In the genomic region with DNA sequence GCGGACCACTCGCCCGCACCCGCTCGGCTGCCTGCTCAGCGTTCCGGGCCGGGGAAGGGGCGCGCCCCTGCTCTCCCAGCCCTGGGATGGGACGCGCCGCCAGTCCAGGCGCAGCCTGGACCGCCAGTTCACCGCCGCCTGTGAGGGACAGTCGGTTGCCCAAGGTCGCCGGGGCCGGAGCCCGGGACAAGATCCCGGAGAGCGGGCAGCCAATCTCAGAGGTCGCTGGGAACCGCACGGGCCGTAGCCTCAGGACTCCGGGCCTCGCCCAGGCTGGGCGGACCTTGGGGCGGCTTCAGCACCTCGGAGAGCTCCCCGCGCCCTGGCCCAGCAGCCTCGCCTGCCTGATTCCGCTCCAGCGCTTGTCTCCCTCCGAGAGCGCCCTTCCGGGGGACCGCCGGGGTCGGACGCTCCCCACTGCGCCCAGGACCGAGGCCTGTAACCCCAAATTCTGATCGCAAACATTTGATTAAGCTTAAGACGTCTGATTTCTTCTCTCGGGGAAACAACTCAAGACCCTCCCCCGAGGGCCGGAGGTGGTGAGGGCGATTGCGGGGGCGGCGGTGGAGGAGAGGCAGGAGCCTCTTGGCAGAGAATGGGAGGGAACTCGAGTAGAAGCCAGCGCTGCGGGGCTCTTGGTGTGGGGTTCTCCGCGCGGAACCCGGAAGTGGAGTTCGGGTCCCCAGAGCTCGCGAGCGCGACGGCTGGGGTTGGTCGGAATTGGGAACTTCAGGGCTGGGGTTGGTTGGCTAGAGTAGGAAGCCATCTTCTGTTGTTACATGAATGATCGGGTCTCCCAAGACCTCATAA, we compare ENCODE assay signal across 8 cellular contexts. TPM values are rescaled to one million over a fixed set of nuclear protein-coding genes. Genes with fewer than 3 reads are reported as not detected.
DNase-seq lines count a peak whose midpoint lies in the region; ATAC-seq and TF ChIP-seq lines count a peak whose summit lies in the region.

No MANE protein-coding gene starts in this region.

- peak overlapping the region; percentile 69; the same call in 1 of the 2 replicates for H3K4me2 ChIP-seq in MM.1S (ENCODE audit: low read depth, low read length)

- no peaks in the 10 kb centered on the region for H3K79me2 ChIP-seq in MM.1S (ENCODE audit: low read length)

- no peaks in the 10 kb centered on the region for H3K9me2 ChIP-seq in MM.1S (replicated peaks; ENCODE audit: insufficient read depth, low read length)

- no peak overlapping the region for H3K27ac ChIP-seq in MM.1S (ENCODE audit: low read length)

- intact Hi-C loops in left colon (cut with DNase I, micrococcal nuclease): no loop called here

- no peaks in the 10 kb centered on the region for H3K9me3 ChIP-seq in MM.1S (replicated peaks; ENCODE audit: insufficient read depth, low read length)

- peaks cover 38% of the 10 kb centered on the region for H3K27me3 ChIP-seq in MM.1S (replicated peaks; ENCODE audit: insufficient read depth, low read length)

- TF ChIP-seq CTCF in MM.1S (IDR thresholded peaks at IDR 0.05; ENCODE audit: low read length) (no peak), choroid plexus epithelial cell (conservative IDR thresholded peaks at IDR 0.05; ENCODE audit: low read depth, low read length) (no peak)

- H3K4me3 ChIP-seq in MM.1S (ENCODE audit: low read length) (no peak overlapping the region), choroid plexus epithelial cell (ENCODE audit: low read depth, low read length) (peak overlapping the region; percentile 47)

- H3K36me3 ChIP-seq in MM.1S (replicated peaks; ENCODE audit: insufficient read depth, low read length): no peaks in the 10 kb centered on the region

- peak; percentile 13 for DNase-seq in DMS114 treated with DMSO at 0.1 percent for 48 hours (lab: John Stamatoyannopoulos, UW; ENCODE audit: unreplicated experiment)
- peak; percentile 74 for DNase-seq in MM.1S
- DNase-seq in activated CD4-positive, alpha-beta T cell treated with anti-CD3 and anti-CD28 coated beads for 24 hours (ENCODE audit: low read depth in 2 of 2): peak; percentile 52 to 67
- peak; percentile 83 for DNase-seq in choroid plexus epithelial cell (ENCODE audit: low read depth)
- peak; percentile 75 to 87 for DNase-seq in left colon
- peak; percentile 49 to 69 for DNase-seq in stimulated activated CD4-positive, alpha-beta T cell treated with anti-CD3 and anti-CD28 coated beads, Interleukin-15, amount 100 ng/mL, for 48 hours (ENCODE audit: low read depth in 2 of 2)
- no peak for DNase-seq in GF-D8 (lab: John Stamatoyannopoulos, UW)

- no peak overlapping the region for H3K9ac ChIP-seq in MM.1S (ENCODE audit: low read length)

- peaks cover 5% of the 10 kb centered on the region; the same call in 1 of the 2 replicates for H4K20me1 ChIP-seq in MM.1S (ENCODE audit: insufficient read depth, low read length)

- H3F3A ChIP-seq in MM.1S (ENCODE audit: insufficient read depth, low read length): no peaks in the 10 kb centered on the region

- H2AFZ ChIP-seq in MM.1S (ENCODE audit: low read length): no peak overlapping the region

- ATAC-seq in GM21786 (IDR thresholded peaks at IDR 0.05; ENCODE audit: unreplicated experiment) (peak; percentile 68), left colon (peak; percentile 82)

- peaks cover 3% of the 10 kb centered on the region; the same call in 1 of the 2 replicates for H3K4me1 ChIP-seq in MM.1S (ENCODE audit: low read length)

RNA-seq across cellular contexts. Expression of gene CHRM4, which starts 1.1 kb away (rescaled TPM):
- total RNA-seq in left colon: 1 to 10 TPM in 1 of 2 donors, under 1 TPM in 1; 0.67 to 3.1 TPM

RNA-seq across cellular contexts. Expression of gene MDK, which starts 11.2 kb away (rescaled TPM):
- 100 to 1,000 TPM; 136 to 195 TPM for total RNA-seq in left colon

RNA-seq across cellular contexts. Expression of gene DGKZ, which starts 45.4 kb away (rescaled TPM):
- total RNA-seq in left colon: 10 to 100 TPM; 44.9 to 47.9 TPM
